In genomic region chr12:57694459-57695019, GRCh38 we compare ENCODE assay signal across 1 cellular context.
TF ChIP-seq lines count a peak whose summit lies in the region.

No MANE protein-coding gene starts in this region.

TF ChIP-seq in A549, 52 proteins besides CTCF, POLR2A, EP300 and RAD21 (continued from another document):
- no peak for TF ChIP-seq FOSL2 (IDR thresholded peaks at IDR 0.05)
- TF ChIP-seq FOSL2 (CRISPR knock-in tag; IDR thresholded peaks at IDR 0.05): no peak
- TF ChIP-seq MYC (IDR thresholded peaks at IDR 0.05; ENCODE audit: borderline replicate concordance, low read length): no peak
- TF ChIP-seq POLR2AphosphoS2 (conservative IDR thresholded peaks at IDR 0.05; ENCODE audit: low read length): no peak
- no peak for TF ChIP-seq ESRRA (IDR thresholded peaks at IDR 0.05; ENCODE audit: borderline replicate concordance, low read length)
- no peak for TF ChIP-seq ZC3H11A (IDR thresholded peaks at IDR 0.05)
